In genomic region chr2:226450141-226450540, GRCh38 we compare ENCODE assay signal across 25 cellular contexts.
"Had no signal": no experiment of that assay in that cellular context is flagged by ENCODE, and none has a peak within 500 bp of the region (broad histone marks: within the 10 kb centered on the region; RNA-seq: fewer than 3 reads in every experiment).

No MANE protein-coding gene starts in this region.

- H3K36me3 ChIP-seq: esophagus squamous epithelium, gastrocnemius medialis, ovary, stomach, thyroid gland had no signal

- DNase-seq: activated B cell treated with CpG ODN at 0.5 μM for 24 hours; activated CD4-positive, alpha-beta T cell treated with anti-CD3 and anti-CD28 coated beads, Interleukin-2, amount 50 U/mL, for 1 hour; activated CD8-positive, alpha-beta T cell treated with anti-CD3 and anti-CD28 coated beads for 36 hours; activated gamma-delta T cell treated with Interleukin-2 at 50 U/mL for 16 hours; activated naive CD4-positive, alpha-beta T cell treated with anti-CD3 and anti-CD28 coated beads, Interleukin-2, amount 50 U/mL, for 16 hours; activated T-cell treated with anti-CD3 and anti-CD28 coated beads, Interleukin-2, amount 50 U/mL, for 4 hours; amniotic stem cell; dermis blood vessel endothelial cell; effector CD4-positive, alpha-beta T cell; esophagus squamous epithelium; gastrocnemius medialis; glutamatergic neuron; kidney; left colon; naive B cell; ovary; stimulated activated CD4-positive, alpha-beta T cell treated with anti-CD3 and anti-CD28 coated beads, Interleukin-1b, Interleukin-23, amount 100 ng/mL, for 48 hours; stimulated activated naive B cell treated with anti-CD40 and anti-IgM and Interleukin-4, amounts not matched to agents 10 μg/mL and 1 μg/mL and 100 μg/mL, for 72 hours; stomach; T-helper 2 cell; thyroid gland had no signal

- H3K4me3 ChIP-seq: esophagus squamous epithelium, gastrocnemius medialis, ovary, smooth muscle cell, stomach, thyroid gland had no signal

- H3K27ac ChIP-seq: epithelial cell of prostate, esophagus squamous epithelium, gastrocnemius medialis, ovary, stomach, thyroid gland had no signal

- ATAC-seq: activated CD8-positive, alpha-beta T cell treated with anti-CD3 and anti-CD28 coated beads for 36 hours; activated T-cell treated with anti-CD3 and anti-CD28 coated beads, Interleukin-2, amount 50 U/mL, for 4 hours; activated T-helper 17 cell treated with anti-CD3 and anti-CD28 coated beads, Interleukin-2, amount 50 U/mL, for 72 hours; gastrocnemius medialis; left colon; sciatic nerve; stimulated activated naive B cell treated with anti-CD40 and anti-IgM and Interleukin-4, amounts not matched to agents 10 μg/mL and 1 μg/mL and 100 μg/mL, for 72 hours had no signal

- H3K4me2 ChIP-seq: smooth muscle cell had no signal

- H3K9me3 ChIP-seq: esophagus squamous epithelium, gastrocnemius medialis, ovary, thyroid gland had no signal

- H3K27me3 ChIP-seq: esophagus squamous epithelium, gastrocnemius medialis, ovary, stomach, thyroid gland had no signal
